ENCODE assay signal across 1 cellular context in the genomic region with DNA sequence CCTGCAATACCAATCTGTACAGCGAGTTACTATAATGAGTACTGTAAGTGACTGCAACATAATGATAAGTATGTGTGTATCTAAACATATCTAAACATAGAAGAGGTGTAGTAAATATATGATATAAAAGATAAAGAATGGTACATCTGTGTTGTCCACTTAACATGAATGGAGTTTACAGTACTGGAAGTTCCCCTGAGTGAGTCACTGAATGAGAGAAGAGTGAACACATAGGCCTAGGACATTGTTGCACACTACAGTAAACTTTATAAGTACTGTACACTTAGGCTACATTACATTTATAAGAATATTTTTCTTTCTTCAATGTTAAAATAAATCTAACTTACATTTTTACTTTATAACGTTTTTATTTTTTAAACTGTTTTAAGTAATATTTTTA.
TF ChIP-seq lines count a peak whose summit lies in the region.

No MANE protein-coding gene starts in this region.

TF ChIP-seq in SK-N-SH treated with all-trans-retinoic acid at 6 μM for 48 hours, 23 proteins besides CTCF, POLR2A, EP300 and RAD21 (continued from another document):
- TF ChIP-seq, protein P1, sequence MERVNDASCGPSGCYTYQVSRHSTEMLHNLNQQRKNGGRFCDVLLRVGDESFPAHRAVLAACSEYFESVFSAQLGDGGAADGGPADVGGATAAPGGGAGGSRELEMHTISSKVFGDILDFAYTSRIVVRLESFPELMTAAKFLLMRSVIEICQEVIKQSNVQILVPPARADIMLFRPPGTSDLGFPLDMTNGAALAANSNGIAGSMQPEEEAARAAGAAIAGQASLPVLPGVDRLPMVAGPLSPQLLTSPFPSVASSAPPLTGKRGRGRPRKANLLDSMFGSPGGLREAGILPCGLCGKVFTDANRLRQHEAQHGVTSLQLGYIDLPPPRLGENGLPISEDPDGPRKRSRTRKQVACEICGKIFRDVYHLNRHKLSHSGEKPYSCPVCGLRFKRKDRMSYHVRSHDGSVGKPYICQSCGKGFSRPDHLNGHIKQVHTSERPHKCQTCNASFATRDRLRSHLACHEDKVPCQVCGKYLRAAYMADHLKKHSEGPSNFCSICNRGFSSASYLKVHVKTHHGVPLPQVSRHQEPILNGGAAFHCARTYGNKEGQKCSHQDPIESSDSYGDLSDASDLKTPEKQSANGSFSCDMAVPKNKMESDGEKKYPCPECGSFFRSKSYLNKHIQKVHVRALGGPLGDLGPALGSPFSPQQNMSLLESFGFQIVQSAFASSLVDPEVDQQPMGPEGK (CRISPR knock-in tag; IDR thresholded peaks at IDR 0.05; ENCODE audit: borderline replicate concordance) = no peak
- TF ChIP-seq OSR1 (CRISPR knock-in tag; IDR thresholded peaks at IDR 0.05) = no peak
- TF ChIP-seq, protein P2, sequence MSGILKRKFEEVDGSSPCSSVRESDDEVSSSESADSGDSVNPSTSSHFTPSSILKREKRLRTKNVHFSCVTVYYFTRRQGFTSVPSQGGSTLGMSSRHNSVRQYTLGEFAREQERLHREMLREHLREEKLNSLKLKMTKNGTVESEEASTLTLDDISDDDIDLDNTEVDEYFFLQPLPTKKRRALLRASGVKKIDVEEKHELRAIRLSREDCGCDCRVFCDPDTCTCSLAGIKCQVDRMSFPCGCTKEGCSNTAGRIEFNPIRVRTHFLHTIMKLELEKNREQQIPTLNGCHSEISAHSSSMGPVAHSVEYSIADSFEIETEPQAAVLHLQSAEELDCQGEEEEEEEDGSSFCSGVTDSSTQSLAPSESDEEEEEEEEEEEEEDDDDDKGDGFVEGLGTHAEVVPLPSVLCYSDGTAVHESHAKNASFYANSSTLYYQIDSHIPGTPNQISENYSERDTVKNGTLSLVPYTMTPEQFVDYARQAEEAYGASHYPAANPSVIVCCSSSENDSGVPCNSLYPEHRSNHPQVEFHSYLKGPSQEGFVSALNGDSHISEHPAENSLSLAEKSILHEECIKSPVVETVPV (CRISPR knock-in tag; IDR thresholded peaks at IDR 0.05) = no peak
- no peak for TF ChIP-seq ZFP3 (CRISPR knock-in tag; IDR thresholded peaks at IDR 0.05)
- TF ChIP-seq ARNTL (CRISPR knock-in tag; IDR thresholded peaks at IDR 0.05; ENCODE audit: borderline replicate concordance, low read depth) = no peak
